ENCODE assay signal across 29 cellular contexts in genomic region chr3:105042586-105042985, GRCh38.
"Had no signal": no experiment of that assay in that cellular context is flagged by ENCODE, and none has a peak within 500 bp of the region (broad histone marks: within the 10 kb centered on the region; RNA-seq: fewer than 3 reads in every experiment).

No MANE protein-coding gene starts in this region.

- H3K27me3 ChIP-seq: ascending aorta, cardiac muscle cell had no signal

- H3K4me1 ChIP-seq: ascending aorta had no signal

- DNase-seq: activated B cell treated with CpG ODN at 0.5 μM for 24 hours; activated CD4-positive, alpha-beta memory T cell treated with anti-CD3 and anti-CD28 coated beads, Interleukin-2, amount 10 ng/mL, durations not matched to agents 7 days and 5 days; activated CD4-positive, alpha-beta T cell treated with anti-CD3 and anti-CD28 coated beads for 36 hours; activated CD4-positive, alpha-beta T cell treated with anti-CD3 and anti-CD28 coated beads for 48 hours; activated CD4-positive, alpha-beta T cell treated with anti-CD3 and anti-CD28 coated beads, Interleukin-2, amount 10 ng/mL, durations not matched to agents 7 days and 5 days; activated CD4-positive, alpha-beta T cell treated with anti-CD3 and anti-CD28 coated beads, Interleukin-2, amount 50 U/mL, for 48 hours; activated CD4-positive, CD25-positive, alpha-beta regulatory T cell treated with anti-CD3 and anti-CD28 coated beads, Interleukin-2, amount 50 U/mL, for 72 hours; activated CD8-positive, alpha-beta memory T cell treated with anti-CD3 and anti-CD28 coated beads for 24 hours; activated CD8-positive, alpha-beta memory T cell treated with anti-CD3 and anti-CD28 coated beads, Interleukin-2, amount 10 ng/mL, durations not matched to agents 7 days and 5 days; activated CD8-positive, alpha-beta memory T cell treated with anti-CD3 and anti-CD28 coated beads, Interleukin-2, amount 50 U/mL, for 48 hours; activated CD8-positive, alpha-beta T cell treated with anti-CD3 and anti-CD28 coated beads, Interleukin-2, amount 10 ng/mL, durations not matched to agents 7 days and 5 days; activated effector memory CD4-positive, alpha-beta T cell treated with Interleukin-2 at 50 U/mL for 16 hours; activated gamma-delta T cell; activated naive CD4-positive, alpha-beta T cell treated with anti-CD3 and anti-CD28 coated beads, Interleukin-2, amount 10 ng/mL, durations not matched to agents 7 days and 5 days; activated naive CD4-positive, alpha-beta T cell treated with Interleukin-2 at 50 U/mL for 16 hours; activated naive CD8-positive, alpha-beta T cell treated with anti-CD3 and anti-CD28 coated beads, Interleukin-2, amount 10 ng/mL, durations not matched to agents 7 days and 5 days; activated naive CD8-positive, alpha-beta T cell treated with anti-CD3 and anti-CD28 coated beads, Interleukin-2, amount 50 U/mL, for 24 hours; activated T-cell treated with anti-CD3 and anti-CD28 coated beads, Interleukin-2, amount 50 U/mL, for 24 hours; activated T-cell treated with anti-CD3 and anti-CD28 coated beads, Interleukin-2, amount 50 U/mL, for 48 hours; amygdala; anterior cingulate cortex; caudate nucleus; cerebellar nuclear complex; T-helper 1 cell; T-helper 2 cell; T-helper 9 cell had no signal

- H3K27ac ChIP-seq: ascending aorta, cardiac muscle cell, VCaP had no signal

- ATAC-seq: activated CD4-positive, alpha-beta T cell treated with anti-CD3 and anti-CD28 coated beads for 36 hours; activated CD8-positive, alpha-beta memory T cell treated with anti-CD3 and anti-CD28 coated beads, Interleukin-2, amount 10 ng/mL, durations not matched to agents 7 days and 5 days; activated CD8-positive, alpha-beta T cell treated with anti-CD3 and anti-CD28 coated beads, Interleukin-2, amount 10 ng/mL, durations not matched to agents 7 days and 5 days; activated naive CD8-positive, alpha-beta T cell treated with anti-CD3 and anti-CD28 coated beads, Interleukin-2, amount 50 U/mL, for 24 hours had no signal
